1 cellular context compared by ENCODE assay signal in genomic region chr10:88282876-88283275, GRCh38.
TF ChIP-seq lines count a peak whose summit lies in the region.

No MANE protein-coding gene starts in this region.

TF ChIP-seq in WTC11, 78 proteins besides CTCF, POLR2A, EP300 and RAD21 (continued from another document):
- TF ChIP-seq JUN (CRISPR knock-in tag; IDR thresholded peaks at IDR 0.05) (no peak), ZNF396 (CRISPR knock-in tag; IDR thresholded peaks at IDR 0.05; ENCODE audit: borderline replicate concordance) (no peak), JAZF1 (CRISPR knock-in tag; IDR thresholded peaks at IDR 0.05) (no peak), MYBL2 (CRISPR knock-in tag; IDR thresholded peaks at IDR 0.05) (no peak), TEAD4 (CRISPR knock-in tag; IDR thresholded peaks at IDR 0.05) (no peak), ZNF512 (CRISPR knock-in tag; IDR thresholded peaks at IDR 0.05; ENCODE audit: borderline replicate concordance) (no peak), FOXP1 (CRISPR knock-in tag; IDR thresholded peaks at IDR 0.05; ENCODE audit: borderline replicate concordance) (no peak), ZNF138 (CRISPR knock-in tag; conservative IDR thresholded peaks at IDR 0.05) (no peak), ZNF425 (CRISPR knock-in tag; conservative IDR thresholded peaks at IDR 0.05) (no peak), SMAD4 (CRISPR knock-in tag; IDR thresholded peaks at IDR 0.05) (no peak)
